Comparison of ENCODE assay signal across 8 cellular contexts in the genomic region with DNA sequence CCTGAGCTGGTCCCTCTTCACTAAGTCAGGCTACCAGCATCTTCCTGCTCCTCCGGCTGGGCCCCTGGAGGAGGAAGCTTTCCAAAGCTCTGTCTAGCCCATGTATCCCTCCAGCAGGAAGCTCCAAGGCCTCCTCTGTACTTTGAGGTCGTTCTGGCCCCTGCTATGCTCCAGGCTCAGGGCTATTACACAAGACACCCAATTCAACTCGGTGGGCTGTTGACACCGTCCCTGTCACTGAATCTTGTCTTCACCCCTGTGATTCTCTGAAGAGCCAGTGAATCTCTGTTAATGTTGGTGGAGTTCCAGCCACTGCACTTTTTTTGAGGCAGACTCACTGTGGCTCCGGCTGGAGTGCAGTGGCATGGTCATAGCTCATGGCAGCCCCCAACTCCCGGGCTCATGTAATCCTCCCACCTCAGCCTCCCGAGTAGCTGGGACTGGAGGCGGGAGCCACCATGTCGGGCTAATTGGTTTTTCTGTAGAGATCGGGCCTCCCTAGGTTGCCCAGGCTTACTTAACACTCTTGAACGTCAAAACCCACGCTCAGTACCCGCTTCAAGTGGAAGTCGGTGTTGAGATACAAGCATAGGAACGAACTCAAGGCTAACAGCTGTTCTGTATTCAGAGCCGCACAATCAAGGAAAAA. TPM values are rescaled to one million over a fixed set of nuclear protein-coding genes. Genes with fewer than 3 reads are reported as not detected.
DNase-seq lines count a peak whose midpoint lies in the region; ATAC-seq and TF ChIP-seq lines count a peak whose summit lies in the region.

No MANE protein-coding gene starts in this region.

- CTCF ChIA-PET in activated CD8-positive, alpha-beta memory T cell treated with anti-CD3 and anti-CD28 coated beads, Interleukin-2, amount 10 ng/mL, durations not matched to agents 7 days and 5 days (lab: Charles Lee) = interaction anchor here (0.6 to 5.4 kb wide), 26 partner anchors 10 to 331 kb away, joined by 3 to 67 read pairs (median 8); partner anchors contain the start of genes COPE, CRTC1, DDX49 and ELL
- CTCF ChIA-PET in activated B cell treated with CpG ODN at 0.5 μM for 24 hours (lab: Charles Lee) = interaction anchor here (0.7 to 3.1 kb wide), 9 partner anchors 16 to 261 kb away, joined by 3 to 18 read pairs (median 5); partner anchors contain the start of genes ELL and UBA52

- H3K4me3 ChIP-seq in iPS-15b (ENCODE audit: low read depth, low read length) = peak overlapping the region; percentile 98

- H3K9me3 Mint-ChIP-seq in activated CD8-positive, alpha-beta memory T cell treated with anti-CD3 and anti-CD28 coated beads, Interleukin-2, amount 10 ng/mL, durations not matched to agents 7 days and 5 days (ENCODE audit: low read depth) = no peaks in the 10 kb centered on the region
- no peaks in the 10 kb centered on the region for H3K9me3 Mint-ChIP-seq in activated B cell treated with CpG ODN at 0.5 μM for 24 hours

- intact Hi-C loops in activated B cell treated with CpG ODN at 0.5 μM for 24 hours (cut with micrococcal nuclease) = loop anchor here (1.0 to 5.0 kb wide), 5 partner anchors 17 to 329 kb away; partner anchors contain the start of genes COPE, DDX49, FKBP8 and UBA52

- peaks cover 44% of the 10 kb centered on the region for H3K4me1 Mint-ChIP-seq in activated CD8-positive, alpha-beta memory T cell treated with anti-CD3 and anti-CD28 coated beads, Interleukin-2, amount 10 ng/mL, durations not matched to agents 7 days and 5 days
- peaks cover 38% of the 10 kb centered on the region for H3K4me1 Mint-ChIP-seq in activated B cell treated with CpG ODN at 0.5 μM for 24 hours

- no peaks in the 10 kb centered on the region for H3K9me3 ChIP-seq in iPS-15b (ENCODE audit: control insufficient read depth, insufficient read depth, low read length)

- no peak for DNase-seq in activated CD8-positive, alpha-beta memory T cell treated with anti-CD3 and anti-CD28 coated beads, Interleukin-2, amount 10 ng/mL, durations not matched to agents 7 days and 5 days
- no peak for DNase-seq in activated CD8-positive, alpha-beta memory T cell treated with anti-CD3 and anti-CD28 coated beads, Interleukin-2, amount 50 U/mL, for 4 hours
- DNase-seq in activated B cell treated with CpG ODN at 0.5 μM for 24 hours (no peak), substantia nigra (lab: John Stamatoyannopoulos, UW) (no peak), cerebellar nuclear complex (lab: John Stamatoyannopoulos, UW) (no peak), amniotic stem cell (lab: John Stamatoyannopoulos, UW) (no peak), left lobe of liver (ENCODE audit: low spot score) (no peak)

- H3K27ac Mint-ChIP-seq in activated CD8-positive, alpha-beta memory T cell treated with anti-CD3 and anti-CD28 coated beads, Interleukin-2, amount 10 ng/mL, durations not matched to agents 7 days and 5 days = peak overlapping the region; percentile 94
- peak overlapping the region; percentile 83 for H3K27ac Mint-ChIP-seq in activated B cell treated with CpG ODN at 0.5 μM for 24 hours

- no peak for TF ChIP-seq CTCF in activated B cell treated with CpG ODN at 0.5 μM for 24 hours (IDR thresholded peaks at IDR 0.05)

- peak overlapping the region; percentile 88 for H3K27ac ChIP-seq in substantia nigra (ENCODE audit: low read depth, low read length, poor library complexity, severe bottlenecking)

- peaks cover 5% of the 10 kb centered on the region for H3K36me3 ChIP-seq in iPS-15b (ENCODE audit: control insufficient read depth, insufficient read depth, low read length)

- H3K27me3 ChIP-seq in iPS-15b (ENCODE audit: control insufficient read depth, insufficient read depth, low read length) = no peaks in the 10 kb centered on the region

- ATAC-seq in activated CD8-positive, alpha-beta memory T cell treated with anti-CD3 and anti-CD28 coated beads, Interleukin-2, amount 10 ng/mL, durations not matched to agents 7 days and 5 days = no peak
- ATAC-seq in activated B cell treated with CpG ODN at 0.5 μM for 24 hours (ENCODE audit: low read depth) (no peak), left lobe of liver (no peak)

- peak overlapping the region; percentile 77 for H3K4me3 Mint-ChIP-seq in activated CD8-positive, alpha-beta memory T cell treated with anti-CD3 and anti-CD28 coated beads, Interleukin-2, amount 10 ng/mL, durations not matched to agents 7 days and 5 days
- H3K4me3 Mint-ChIP-seq in activated B cell treated with CpG ODN at 0.5 μM for 24 hours = peak overlapping the region; percentile 87

- H3K27me3 Mint-ChIP-seq in activated CD8-positive, alpha-beta memory T cell treated with anti-CD3 and anti-CD28 coated beads, Interleukin-2, amount 10 ng/mL, durations not matched to agents 7 days and 5 days = no peaks in the 10 kb centered on the region
- peaks cover 2% of the 10 kb centered on the region for H3K27me3 Mint-ChIP-seq in activated B cell treated with CpG ODN at 0.5 μM for 24 hours

- peaks cover 3% of the 10 kb centered on the region for H3K36me3 Mint-ChIP-seq in activated CD8-positive, alpha-beta memory T cell treated with anti-CD3 and anti-CD28 coated beads, Interleukin-2, amount 10 ng/mL, durations not matched to agents 7 days and 5 days
- peaks cover 10% of the 10 kb centered on the region for H3K36me3 Mint-ChIP-seq in activated B cell treated with CpG ODN at 0.5 μM for 24 hours (ENCODE audit: low read depth)

- peaks cover 8% of the 10 kb centered on the region for H3K4me1 ChIP-seq in iPS-15b (ENCODE audit: control insufficient read depth, insufficient read depth, low read length)

- peak overlapping the region; percentile 83 for H3K9ac ChIP-seq in iPS-15b (ENCODE audit: low read depth, low read length)

- POLR2A ChIA-PET in activated B cell treated with CpG ODN at 0.5 μM for 24 hours (lab: Charles Lee) = interaction anchor here (0.7 to 3.4 kb wide), 11 partner anchors 9 to 443 kb away, joined by 4 to 55 read pairs (median 13); partner anchors contain the start of genes COPE, DDX49, ELL and KXD1

RNA-seq across cellular contexts. Expression of gene REX1BD, which starts 0.5 kb away (rescaled TPM):
- 100 to 1,000 TPM in 1 of 2 experiments, 10 to 100 TPM in 1; 88.9 to 102 TPM for total RNA-seq in activated CD8-positive, alpha-beta memory T cell treated with anti-CD3 and anti-CD28 coated beads, Interleukin-2, amount 10 ng/mL, durations not matched to agents 7 days and 5 days
- total RNA-seq in activated B cell treated with CpG ODN at 0.5 μM for 24 hours (83.7 and 85.9 TPM in 2 replicates), left lobe of liver (55.7 TPM)

RNA-seq across cellular contexts. Expression of gene UBA52, which starts 16.4 kb away (rescaled TPM):
- 1,000 to 10,000 TPM; 1,256 to 1,325 TPM for total RNA-seq in activated CD8-positive, alpha-beta memory T cell treated with anti-CD3 and anti-CD28 coated beads, Interleukin-2, amount 10 ng/mL, durations not matched to agents 7 days and 5 days
- total RNA-seq in activated B cell treated with CpG ODN at 0.5 μM for 24 hours (1,962 and 2,164 TPM in 2 replicates), left lobe of liver (425 TPM)

RNA-seq across cellular contexts. Expression of gene CRLF1, which starts 18.5 kb away (rescaled TPM):
- total RNA-seq in activated CD8-positive, alpha-beta memory T cell treated with anti-CD3 and anti-CD28 coated beads, Interleukin-2, amount 10 ng/mL, durations not matched to agents 7 days and 5 days = not detected
- total RNA-seq in activated B cell treated with CpG ODN at 0.5 μM for 24 hours (not detected in 2 replicates), left lobe of liver (0.20 TPM)

RNA-seq across cellular contexts. Expression of gene TMEM59L, which starts 24.6 kb away (rescaled TPM):
- not detected for total RNA-seq in activated CD8-positive, alpha-beta memory T cell treated with anti-CD3 and anti-CD28 coated beads, Interleukin-2, amount 10 ng/mL, durations not matched to agents 7 days and 5 days
- total RNA-seq in activated B cell treated with CpG ODN at 0.5 μM for 24 hours = 0.64 TPM in 1 of 2 replicates, not detected in the other
- not detected for total RNA-seq in left lobe of liver

RNA-seq across cellular contexts. Expression of gene KXD1, which starts 30.4 kb away (rescaled TPM):
- 100 to 1,000 TPM; 106 to 113 TPM for total RNA-seq in activated CD8-positive, alpha-beta memory T cell treated with anti-CD3 and anti-CD28 coated beads, Interleukin-2, amount 10 ng/mL, durations not matched to agents 7 days and 5 days
- 82.2 and 88.8 TPM in 2 replicates for total RNA-seq in activated B cell treated with CpG ODN at 0.5 μM for 24 hours
- total RNA-seq in left lobe of liver = 30.4 TPM
